ENCODE assay signal across 18 cellular contexts in the genomic region with DNA sequence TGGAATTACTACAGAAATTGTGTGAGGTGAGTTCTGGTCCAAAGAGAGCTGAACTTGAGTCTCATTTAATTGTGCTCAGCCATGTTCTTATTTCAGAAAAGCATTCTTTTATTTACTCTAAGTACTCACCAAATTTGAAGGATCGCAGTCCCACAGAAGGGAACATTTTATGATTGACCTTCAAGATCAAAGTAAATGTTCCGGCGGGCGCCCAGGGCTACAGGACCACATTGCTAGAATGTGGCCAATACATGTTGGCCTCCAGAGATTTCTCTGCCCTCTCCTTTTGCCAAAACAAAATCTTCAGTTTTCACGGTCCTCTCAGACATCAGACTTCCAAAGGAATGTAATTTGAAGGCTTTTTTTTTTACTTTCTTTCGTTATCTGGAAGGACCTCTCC.
DNase-seq lines count a peak whose midpoint lies in the region; ATAC-seq, FAIRE-seq and TF ChIP-seq lines count a peak whose summit lies in the region.
"Had no signal": no experiment of that assay in that cellular context is flagged by ENCODE, and none has a peak within 500 bp of the region (broad histone marks: within the 10 kb centered on the region; RNA-seq: fewer than 3 reads in every experiment).

No MANE protein-coding gene starts in this region.

- H2AK5ac ChIP-seq in IMR-90 (ENCODE audit: low read depth, low read length): no peak overlapping the region

- H2BK20ac ChIP-seq in IMR-90 (ENCODE audit: low read depth, low read length): no peak overlapping the region

- dilution Hi-C loops in IMR-90 (cut with HindIII; ENCODE audit: low sequenced_read_pairs, unreplicated experiment): no loop called here

- H3K27ac ChIP-seq in IMR-90 (ENCODE audit: insufficient read depth, low read length) (no peak overlapping the region), lower lobe of right lung (no peak overlapping the region), upper lobe of right lung (no peak overlapping the region), MM.1S (ENCODE audit: low read length) (no peak overlapping the region)

- TF ChIP-seq CTCF in IMR-90 (conservative IDR thresholded peaks at IDR 0.05; ENCODE audit: low read depth, low read length) (no peak), lower lobe of right lung (IDR thresholded peaks at IDR 0.05) (no peak), upper lobe of right lung (IDR thresholded peaks at IDR 0.05) (no peak), MM.1S (IDR thresholded peaks at IDR 0.05; ENCODE audit: low read length) (no peak)

- H3K79me1 ChIP-seq in IMR-90 (ENCODE audit: low read depth in 1 of 2, low read length in 2 of 2): peaks cover 12 to 24% of the 10 kb centered on the region in 2 experiments

- POLR2A ChIA-PET in IMR-90 (lab: Charles Lee; ENCODE audit: unreplicated experiment): no interaction called here

- H3K9me3 ChIP-seq in IMR-90 (ENCODE audit: control insufficient read depth, insufficient read depth, low read length) (no peaks in the 10 kb centered on the region), lower lobe of right lung (no peaks in the 10 kb centered on the region), upper lobe of right lung (no peaks in the 10 kb centered on the region), MM.1S (replicated peaks; ENCODE audit: insufficient read depth, low read length) (no peaks in the 10 kb centered on the region)

- H4K20me1 ChIP-seq in IMR-90 (ENCODE audit: insufficient read depth, low read length): no peaks in the 10 kb centered on the region
- H4K20me1 ChIP-seq in MM.1S (ENCODE audit: insufficient read depth, low read length): no peaks in the 10 kb centered on the region

- peak overlapping the region; percentile 40 to 54; a peak in 1 of 4 replicates for H4K8ac ChIP-seq in IMR-90 (ENCODE audit: low read depth in 2 of 2, low read length in 2 of 2)

- H2AFZ ChIP-seq in IMR-90 (replicated peaks; ENCODE audit: low read length, poor library complexity): peak overlapping the region; percentile 38
- H2AFZ ChIP-seq in MM.1S (ENCODE audit: low read length): no peak overlapping the region

- H3K4me2 ChIP-seq in IMR-90 (ENCODE audit: low read depth, low read length) (no peak overlapping the region), MM.1S (ENCODE audit: low read depth, low read length) (no peak overlapping the region)

- H2AK9ac ChIP-seq in IMR-90 (replicated peaks; ENCODE audit: low read depth, low read length, poor library complexity): no peak overlapping the region

- no peak overlapping the region for H2BK5ac ChIP-seq in IMR-90 (ENCODE audit: low read depth, low read length, poor library complexity, severe bottlenecking)

- no peaks in the 10 kb centered on the region for H3K79me2 ChIP-seq in MM.1S (ENCODE audit: low read length)

- peak; percentile 46 for FAIRE-seq in endometrium (lab: Jason Lieb, UNC)
- FAIRE-seq: GM19239, H1, HepG2, HTR-8/SVneo had no signal

- intact Hi-C loops in IMR-90 (cut with micrococcal nuclease): no loop called here
- intact Hi-C loops in lower lobe of right lung (cut with DNase I): no loop called here
- intact Hi-C loops in upper lobe of right lung (cut with DNase I): no loop called here

- H3K4me3 ChIP-seq in IMR-90 (ENCODE audit: insufficient read depth, low read depth, low read length) (no peak overlapping the region), lower lobe of right lung (no peak overlapping the region), upper lobe of right lung (no peak overlapping the region), MM.1S (ENCODE audit: low read length) (no peak overlapping the region)

- no peak overlapping the region for H3K18ac ChIP-seq in IMR-90 (ENCODE audit: low read depth, low read length)

- H3K27me3 ChIP-seq in IMR-90 (ENCODE audit: control insufficient read depth, insufficient read depth, low read length) (no peaks in the 10 kb centered on the region), lower lobe of right lung (ENCODE audit: low read depth) (no peaks in the 10 kb centered on the region), upper lobe of right lung (no peaks in the 10 kb centered on the region), MM.1S (replicated peaks; ENCODE audit: insufficient read depth, low read length) (no peaks in the 10 kb centered on the region)

- TF ChIP-seq RAD21 in IMR-90 (IDR thresholded peaks at IDR 0.05; ENCODE audit: low read length): no peak

- H3K23ac ChIP-seq in IMR-90 (ENCODE audit: low read depth, low read length): peak overlapping the region; percentile 41; the same call in 1 of the 2 replicates

- DNase-seq in IMR-90 (no peak), lower lobe of right lung (no peak), upper lobe of right lung (no peak), H4 (ENCODE audit: low spot score) (no peak), MM.1S (no peak), T-helper 9 cell (no peak)
- DNase-seq: C1 segment of cervical spinal cord; Calu3; CD4-positive, alpha-beta T cell; DMS 273 treated with DMSO at 0.1 percent for 48 hours; DND-41; GF-D8; HCEC 1CT had no signal

- peaks cover 1% of the 10 kb centered on the region; the same call in 1 of the 2 replicates for H3K4me1 ChIP-seq in IMR-90 (ENCODE audit: control insufficient read depth, insufficient read depth, low read length)
- no peaks in the 10 kb centered on the region for H3K4me1 ChIP-seq in lower lobe of right lung
- H3K4me1 ChIP-seq in upper lobe of right lung: no peaks in the 10 kb centered on the region
- no peaks in the 10 kb centered on the region for H3K4me1 ChIP-seq in MM.1S (ENCODE audit: low read length)

- in situ Hi-C loops in IMR-90 (cut with MboI; ENCODE audit: low sequenced_read_pairs): no loop called here

- no peak overlapping the region for H4K5ac ChIP-seq in IMR-90 (ENCODE audit: low read depth, low read length)

- no peak overlapping the region for H3K14ac ChIP-seq in IMR-90 (replicated peaks; ENCODE audit: low read depth, low read length)

- H3F3A ChIP-seq in MM.1S (ENCODE audit: insufficient read depth, low read length): no peaks in the 10 kb centered on the region

- no peak for TF ChIP-seq POLR2A in IMR-90 (IDR thresholded peaks at IDR 0.05; ENCODE audit: low read depth, low read length)

- ATAC-seq in IMR-90 (ENCODE audit: low read depth): no peak
- peak; percentile 71 to 82 for ATAC-seq in lower lobe of right lung
- ATAC-seq in upper lobe of right lung: peak; percentile 66
- ATAC-seq: HepG2 had no signal

- H3K36me3 ChIP-seq in IMR-90 (ENCODE audit: control insufficient read depth, insufficient read depth, low read length) (no peaks in the 10 kb centered on the region; the same call in 1 of the 2 replicates), lower lobe of right lung (no peaks in the 10 kb centered on the region), upper lobe of right lung (no peaks in the 10 kb centered on the region), MM.1S (replicated peaks; ENCODE audit: insufficient read depth, low read length) (no peaks in the 10 kb centered on the region)

- 0 out of 2 replicates have a peak overlapping the region, but pooled peaks have one; percentile 23 for H2BK120ac ChIP-seq in IMR-90 (ENCODE audit: low read depth, low read length)

- H3K9me1 ChIP-seq in IMR-90 (ENCODE audit: insufficient read depth, low read length): no peaks in the 10 kb centered on the region; the same call in none of the 2 replicates

- no peaks in the 10 kb centered on the region for H3K9me2 ChIP-seq in MM.1S (replicated peaks; ENCODE audit: insufficient read depth, low read length)

- H3K56ac ChIP-seq in IMR-90 (ENCODE audit: extremely low read depth, insufficient read depth, low read length): no peak overlapping the region; the same call in 1 of the 2 replicates

- CTCF ChIA-PET in IMR-90 (lab: Yijun Ruan, JAX): interaction anchor here (0.6 kb wide), 1 partner anchor 313 kb away, joined by 3 read pairs; no protein-coding TSS in a partner anchor

- no peak overlapping the region for H3K9ac ChIP-seq in IMR-90 (ENCODE audit: low read depth, low read length)
- H3K9ac ChIP-seq in MM.1S (ENCODE audit: low read length): no peak overlapping the region

- no CpG with 5 or more reads among the region's 6 CpGs for WGBS in IMR-90 (ENCODE audit: extremely low coverage in 2 of 2, insufficient read length in 1 of 2), 2 experiments

- H2BK15ac ChIP-seq in IMR-90 (ENCODE audit: low read depth, low read length): no peak overlapping the region

- peak overlapping the region; percentile 43; the same call in 1 of the 2 replicates for H4K91ac ChIP-seq in IMR-90 (ENCODE audit: insufficient read depth, low read depth, low read length)

- H3K4ac ChIP-seq in IMR-90 (ENCODE audit: low read depth, low read length): peak overlapping the region; percentile 35; the same call in 1 of the 2 replicates

- BruUV-seq in IMR-90 (replicated peaks; lab: Mats Ljungman, UMichigan): no TSS peak

TF ChIP-seq in IMR-90, 13 proteins besides CTCF, POLR2A, EP300 and RAD21:
- TF ChIP-seq SMC3 (IDR thresholded peaks at IDR 0.05; ENCODE audit: low read depth, low read length) (no peak), MAZ (IDR thresholded peaks at IDR 0.05; ENCODE audit: borderline replicate concordance, low read depth, low read length) (no peak), MAFK (IDR thresholded peaks at IDR 0.05; ENCODE audit: low read depth, low read length) (no peak), NFE2L2 (IDR thresholded peaks at IDR 0.05; ENCODE audit: low read depth, low read length) (no peak)
